ENCODE assay signal across 8 cellular contexts in genomic region chr7:140646931-140647647, GRCh38. TPM values are rescaled to one million over a fixed set of nuclear protein-coding genes. Genes with fewer than 3 reads are reported as not detected.
A peak's percentile ranks its signal among the peaks of the same experiment; 100 is the strongest.
DNase-seq lines count a peak whose midpoint lies in the region; ATAC-seq and TF ChIP-seq lines count a peak whose summit lies in the region.

No MANE protein-coding gene starts in this region.

- no peaks in the 10 kb centered on the region for H3K9me2 ChIP-seq in Loucy (replicated peaks; ENCODE audit: low read depth, low read length)

- H3K9me3 Mint-ChIP-seq in memory B cell: peaks cover 2% of the 10 kb centered on the region

- peak overlapping the region; percentile 7 for H3K27ac Mint-ChIP-seq in memory B cell

- H3K4me1 ChIP-seq in Loucy (ENCODE audit: insufficient read depth, low read length, poor library complexity, severe bottlenecking): no peaks in the 10 kb centered on the region
- no peaks in the 10 kb centered on the region for H3K4me1 ChIP-seq in vagina

- peaks cover 7% of the 10 kb centered on the region for H3K4me1 Mint-ChIP-seq in memory B cell

- ATAC-seq in GM21737 (IDR thresholded peaks at IDR 0.05; ENCODE audit: unreplicated experiment) (peak; percentile 87), memory B cell (ENCODE audit: low read depth) (peak; percentile 99)

- H3K4me2 ChIP-seq in Loucy (ENCODE audit: low read depth, low read length, poor library complexity, severe bottlenecking): no peak overlapping the region

- peak overlapping the region; percentile 67 for H2AFZ ChIP-seq in Loucy (ENCODE audit: low read length)

- intact Hi-C loops in dorsolateral prefrontal cortex (cut with DNase I): no loop called here
- intact Hi-C loops in vagina (cut with DNase I): no loop called here

- H3K9me3 ChIP-seq in Loucy (ENCODE audit: insufficient read depth, low read depth, low read length): no peaks in the 10 kb centered on the region
- H3K9me3 ChIP-seq in vagina: no peaks in the 10 kb centered on the region

- peak; percentile 28 for DNase-seq in SIG-M5 treated with dmso at 0.1 percent for 504 hours (lab: John Stamatoyannopoulos, UW; ENCODE audit: unreplicated experiment)
- no peak for DNase-seq in SIG-M5 (lab: John Stamatoyannopoulos, UW)
- peak; percentile 79 for DNase-seq in SW480 (ENCODE audit: low spot score)
- peak in 5 of 10 donors; percentile 53 to 60 (median 57) for DNase-seq in dorsolateral prefrontal cortex
- DNase-seq in memory B cell (ENCODE audit: low spot score in 2 of 2): peak; percentile 42 to 46
- no peak for DNase-seq in vagina (ENCODE audit: extremely low spot score in 2 of 2)

- peaks cover 6% of the 10 kb centered on the region for H3K27me3 Mint-ChIP-seq in memory B cell

- TF ChIP-seq CTCF in Loucy (conservative IDR thresholded peaks at IDR 0.05; ENCODE audit: low read length) (peak; percentile 74), dorsolateral prefrontal cortex (IDR thresholded peaks at IDR 0.05 in 54 of 56, conservative IDR thresholded peaks at IDR 0.05 in 2 of 56; ENCODE audit: low read depth in 1 of 56, partially characterized antibody in 56 of 56) (peak in 52 of 56 donors; percentile 21 to 68 (median 50)), vagina (IDR thresholded peaks at IDR 0.05) (peak in 1 of 3 experiments; percentile 15)

- peak overlapping the region in 5 of 59 donors; percentile 10 to 32 (median 22) for H3K27ac ChIP-seq in dorsolateral prefrontal cortex
- H3K27ac ChIP-seq in vagina: no peak overlapping the region

- no peaks in the 10 kb centered on the region for H3F3A ChIP-seq in Loucy (ENCODE audit: low read depth)

- no peaks in the 10 kb centered on the region for H3K36me3 ChIP-seq in Loucy (ENCODE audit: insufficient read depth, low read length)
- H3K36me3 ChIP-seq in vagina: no peaks in the 10 kb centered on the region

- no peak for TF ChIP-seq POLR2A in vagina (IDR thresholded peaks at IDR 0.05)

- no peaks in the 10 kb centered on the region for H3K79me2 ChIP-seq in Loucy (ENCODE audit: insufficient read depth, low read length)

- no peak overlapping the region for H3K4me3 Mint-ChIP-seq in memory B cell

- H3K27me3 ChIP-seq in Loucy (ENCODE audit: insufficient read depth, low read length, poor library complexity, severe bottlenecking): no peaks in the 10 kb centered on the region
- H3K27me3 ChIP-seq in dorsolateral prefrontal cortex: no peaks in the 10 kb centered on the region
- no peaks in the 10 kb centered on the region for H3K27me3 ChIP-seq in vagina

- peaks cover 3% of the 10 kb centered on the region for H3K36me3 Mint-ChIP-seq in memory B cell

- H3K4me3 ChIP-seq in Loucy (ENCODE audit: low read length, poor library complexity, severe bottlenecking) (no peak overlapping the region), dorsolateral prefrontal cortex (no peak overlapping the region), vagina (no peak overlapping the region)

- no peaks in the 10 kb centered on the region for H4K20me1 ChIP-seq in Loucy (ENCODE audit: insufficient read depth, low read length, poor library complexity, severe bottlenecking)

- no peak overlapping the region for H3K9ac ChIP-seq in Loucy (ENCODE audit: low read depth, low read length, poor library complexity, severe bottlenecking)

RNA-seq across cellular contexts. Expression of gene DENND2A, which starts 6.5 kb away (rescaled TPM):
- total RNA-seq in dorsolateral prefrontal cortex: 10 to 100 TPM; 19.7 to 79.9 (median 34.1) TPM
- 17.4 TPM for total RNA-seq in vagina

RNA-seq across cellular contexts. Expression of gene ADCK2, which starts 25.7 kb away (rescaled TPM):
- 10 to 100 TPM; 18.7 to 40.2 (median 29.5) TPM for total RNA-seq in dorsolateral prefrontal cortex
- total RNA-seq in vagina: 21.1 TPM

RNA-seq across cellular contexts. Expression of gene NDUFB2, which starts 49.4 kb away (rescaled TPM):
- total RNA-seq in dorsolateral prefrontal cortex (100 to 1,000 TPM; 147 to 282 (median 221) TPM), vagina (257 TPM)

Comparison
In these comparisons a context has a peak if more than half of its experiments do, and no peak if none do; other contexts are left out.
1. DNase-seq: peak in SIG-M5 treated with dmso at 0.1 percent for 504 hours (single experiment), SW480 (single experiment) and memory B cell (2 of 2); none in SIG-M5 (single experiment) and vagina (0 of 2).